8 cellular contexts compared by ENCODE assay signal in the genomic region with DNA sequence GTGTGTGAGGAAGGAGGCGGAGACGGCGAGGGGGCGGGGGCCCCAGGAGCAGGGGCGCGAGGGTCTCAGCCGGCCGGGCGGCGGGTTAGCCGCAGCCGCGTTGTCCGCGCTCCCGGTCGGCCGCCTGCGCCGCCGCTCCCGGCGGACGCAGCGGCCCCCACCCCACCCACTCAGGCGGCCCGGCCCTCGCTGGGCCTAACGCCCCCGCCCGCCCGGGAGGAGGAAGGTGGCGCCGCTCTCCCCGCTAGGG. TPM values are rescaled to one million over a fixed set of nuclear protein-coding genes. Genes with fewer than 3 reads are reported as not detected.
DNase-seq lines count a peak whose midpoint lies in the region; ATAC-seq and TF ChIP-seq lines count a peak whose summit lies in the region.

A gene (minus strand): TSS at position 191 of the 250 bp plus-strand sequence. CDS start 441 bp downstream, outside the sequence.

- TF ChIP-seq CTCF in AG04449 (IDR thresholded peaks at IDR 0.05; ENCODE audit: insufficient read depth, low read length, missing control alignments) (no peak), cardiac fibroblast (IDR thresholded peaks at IDR 0.05; ENCODE audit: low read depth, low read length) (no peak), lower lobe of right lung (IDR thresholded peaks at IDR 0.05) (no peak), tibial artery (IDR thresholded peaks at IDR 0.05) (no peak)

- H3K36me3 ChIP-seq in lower lobe of right lung (peaks cover 4% of the 10 kb centered on the region), tibial artery (no peaks in the 10 kb centered on the region)

- H3K4me1 ChIP-seq in lower lobe of right lung (peaks cover 39% of the 10 kb centered on the region), tibial artery (peaks cover 0 to 65% (median 34%) of the 10 kb centered on the region in 4 donors)

- DNase-seq in AG04449 (ENCODE audit: low read depth, low spot score) (no peak), cardiac fibroblast (ENCODE audit: low read depth in 2 of 2) (no peak), lower lobe of right lung (no peak), tibial artery (no peak), SW480 (ENCODE audit: low spot score) (no peak)

- H3K9me3 ChIP-seq in lower lobe of right lung: no peaks in the 10 kb centered on the region
- H3K9me3 ChIP-seq in tibial artery: no peaks in the 10 kb centered on the region

- POLR2A ChIA-PET in AG04449 (lab: Yijun Ruan, JAX): interaction anchor here (0.6 to 2.1 kb wide), 3 partner anchors 16 to 310 kb away, joined by 3 to 31 read pairs (median 4); no protein-coding TSS in a partner anchor

- peak; percentile 33 for ATAC-seq in HG03521 (IDR thresholded peaks at IDR 0.05; ENCODE audit: unreplicated experiment)
- no peak for ATAC-seq in lower lobe of right lung
- no peak for ATAC-seq in HG03159 (IDR thresholded peaks at IDR 0.05; ENCODE audit: unreplicated experiment)
- ATAC-seq in HG02981 (IDR thresholded peaks at IDR 0.05; ENCODE audit: unreplicated experiment): no peak

- H3K4me3 ChIP-seq in AG04449 (ENCODE audit: low read depth, low read length): peak within 1 kb of the TSS; percentile 94
- peak within 1 kb of the TSS; percentile 94 for H3K4me3 ChIP-seq in cardiac fibroblast (replicated peaks in 1 of 2; ENCODE audit: low read depth in 2 of 2, low read length in 2 of 2)
- H3K4me3 ChIP-seq in lower lobe of right lung: peak within 1 kb of the TSS; percentile 94
- H3K4me3 ChIP-seq in tibial artery: peak within 1 kb of the TSS; percentile 79 to 83

- CTCF ChIA-PET in AG04449 (lab: Yijun Ruan, JAX): interaction anchor here (0.6 to 3.5 kb wide), 21 partner anchors 10 to 417 kb away, joined by 3 to 46 read pairs (median 4); no protein-coding TSS in a partner anchor

- H3K27me3 ChIP-seq in lower lobe of right lung (ENCODE audit: low read depth) (no peaks in the 10 kb centered on the region), tibial artery (no peaks in the 10 kb centered on the region)

- intact Hi-C loops in lower lobe of right lung (cut with DNase I) (no loop called here), tibial artery (cut with DNase I; ENCODE audit: low total_unique reads) (no loop called here)

- H3K27ac ChIP-seq in lower lobe of right lung: peak within 1 kb of the TSS; percentile 91
- peak within 1 kb of the TSS; percentile 94 for H3K27ac ChIP-seq in tibial artery

RNA-seq across cellular contexts. Expression of the gene that starts here (rescaled TPM):
- total RNA-seq in lower lobe of right lung: 59.0 TPM
